1 cellular context compared by ENCODE assay signal in the genomic region with DNA sequence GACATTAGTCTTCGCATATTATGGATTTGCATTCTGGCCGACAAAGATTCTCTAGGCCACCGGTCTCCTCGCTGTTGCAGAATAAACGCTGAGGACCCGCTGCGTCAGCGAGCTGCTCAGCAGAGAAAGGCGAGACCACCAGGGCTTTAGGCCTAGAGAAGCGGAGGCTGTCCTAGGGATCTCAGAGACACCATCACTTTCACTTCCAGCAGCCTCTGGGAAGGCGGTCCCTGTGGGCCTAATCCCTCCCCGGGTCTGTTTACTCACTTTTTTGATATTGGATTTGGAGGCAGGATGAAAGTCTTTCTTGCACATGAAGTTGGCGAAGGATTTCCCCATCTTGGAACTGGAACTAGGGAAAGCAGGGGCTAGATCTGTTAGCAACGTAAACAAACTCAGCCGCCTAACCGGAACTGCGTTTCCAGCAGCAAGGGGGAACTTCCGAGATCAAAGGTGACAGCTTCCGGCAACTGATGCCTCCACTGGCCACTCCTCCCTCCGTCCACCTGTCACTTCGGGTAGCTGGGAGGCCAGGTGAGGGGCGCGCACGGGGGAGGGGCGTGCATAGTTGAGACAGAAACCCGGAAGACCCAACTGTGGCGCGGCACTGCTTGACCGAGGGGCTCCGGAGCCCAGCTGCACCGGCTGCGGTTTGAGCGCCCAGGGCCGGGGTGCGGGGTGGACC.
TF ChIP-seq lines count a peak whose summit lies in the region.

A gene with protein sequence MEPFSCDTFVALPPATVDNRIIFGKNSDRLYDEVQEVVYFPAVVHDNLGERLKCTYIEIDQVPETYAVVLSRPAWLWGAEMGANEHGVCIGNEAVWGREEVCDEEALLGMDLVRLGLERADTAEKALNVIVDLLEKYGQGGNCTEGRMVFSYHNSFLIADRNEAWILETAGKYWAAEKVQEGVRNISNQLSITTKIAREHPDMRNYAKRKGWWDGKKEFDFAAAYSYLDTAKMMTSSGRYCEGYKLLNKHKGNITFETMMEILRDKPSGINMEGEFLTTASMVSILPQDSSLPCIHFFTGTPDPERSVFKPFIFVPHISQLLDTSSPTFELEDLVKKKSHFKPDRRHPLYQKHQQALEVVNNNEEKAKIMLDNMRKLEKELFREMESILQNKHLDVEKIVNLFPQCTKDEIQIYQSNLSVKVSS (plus strand): TSS at position 447 of the 685 bp plus-strand sequence. CDS start 2,554 bp downstream, outside the sequence.

TF ChIP-seq in K562, 482 proteins besides CTCF, POLR2A, EP300 and RAD21 (continued from another document and continues in another):
- TF ChIP-seq, protein P1, sequence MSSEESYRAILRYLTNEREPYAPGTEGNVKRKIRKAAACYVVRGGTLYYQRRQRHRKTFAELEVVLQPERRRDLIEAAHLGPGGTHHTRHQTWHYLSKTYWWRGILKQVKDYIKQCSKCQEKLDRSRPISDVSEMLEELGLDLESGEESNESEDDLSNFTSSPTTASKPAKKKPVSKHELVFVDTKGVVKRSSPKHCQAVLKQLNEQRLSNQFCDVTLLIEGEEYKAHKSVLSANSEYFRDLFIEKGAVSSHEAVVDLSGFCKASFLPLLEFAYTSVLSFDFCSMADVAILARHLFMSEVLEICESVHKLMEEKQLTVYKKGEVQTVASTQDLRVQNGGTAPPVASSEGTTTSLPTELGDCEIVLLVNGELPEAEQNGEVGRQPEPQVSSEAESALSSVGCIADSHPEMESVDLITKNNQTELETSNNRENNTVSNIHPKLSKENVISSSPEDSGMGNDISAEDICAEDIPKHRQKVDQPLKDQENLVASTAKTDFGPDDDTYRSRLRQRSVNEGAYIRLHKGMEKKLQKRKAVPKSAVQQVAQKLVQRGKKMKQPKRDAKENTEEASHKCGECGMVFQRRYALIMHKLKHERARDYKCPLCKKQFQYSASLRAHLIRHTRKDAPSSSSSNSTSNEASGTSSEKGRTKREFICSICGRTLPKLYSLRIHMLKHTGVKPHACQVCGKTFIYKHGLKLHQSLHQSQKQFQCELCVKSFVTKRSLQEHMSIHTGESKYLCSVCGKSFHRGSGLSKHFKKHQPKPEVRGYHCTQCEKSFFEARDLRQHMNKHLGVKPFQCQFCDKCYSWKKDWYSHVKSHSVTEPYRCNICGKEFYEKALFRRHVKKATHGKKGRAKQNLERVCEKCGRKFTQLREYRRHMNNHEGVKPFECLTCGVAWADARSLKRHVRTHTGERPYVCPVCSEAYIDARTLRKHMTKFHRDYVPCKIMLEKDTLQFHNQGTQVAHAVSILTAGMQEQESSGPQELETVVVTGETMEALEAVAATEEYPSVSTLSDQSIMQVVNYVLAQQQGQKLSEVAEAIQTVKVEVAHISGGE (CRISPR knock-in tag; IDR thresholded peaks at IDR 0.05) = peak in 1 of 3 experiments; percentile 87; a peak in 2 of 6 replicates
- TF ChIP-seq RBBP5 (IDR thresholded peaks at IDR 0.05; ENCODE audit: borderline replicate concordance, insufficient read depth, low read length, poor library complexity, severe bottlenecking) = peak; percentile 98
- TF ChIP-seq, protein P2, sequence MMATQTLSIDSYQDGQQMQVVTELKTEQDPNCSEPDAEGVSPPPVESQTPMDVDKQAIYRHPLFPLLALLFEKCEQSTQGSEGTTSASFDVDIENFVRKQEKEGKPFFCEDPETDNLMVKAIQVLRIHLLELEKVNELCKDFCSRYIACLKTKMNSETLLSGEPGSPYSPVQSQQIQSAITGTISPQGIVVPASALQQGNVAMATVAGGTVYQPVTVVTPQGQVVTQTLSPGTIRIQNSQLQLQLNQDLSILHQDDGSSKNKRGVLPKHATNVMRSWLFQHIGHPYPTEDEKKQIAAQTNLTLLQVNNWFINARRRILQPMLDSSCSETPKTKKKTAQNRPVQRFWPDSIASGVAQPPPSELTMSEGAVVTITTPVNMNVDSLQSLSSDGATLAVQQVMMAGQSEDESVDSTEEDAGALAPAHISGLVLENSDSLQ (IDR thresholded peaks at IDR 0.05) = peak; percentile 90
- TF ChIP-seq EWSR1 (IDR thresholded peaks at IDR 0.05; ENCODE audit: borderline replicate concordance, low read depth, partially characterized antibody) = no peak
- TF ChIP-seq RBM25 (IDR thresholded peaks at IDR 0.05; ENCODE audit: low read depth, low read length, severe bottlenecking) = no peak
- no peak for TF ChIP-seq ZBTB1 (CRISPR knock-in tag; IDR thresholded peaks at IDR 0.05; ENCODE audit: borderline replicate concordance, low read depth)
- peak; percentile 32 for TF ChIP-seq NUFIP1 (IDR thresholded peaks at IDR 0.05; ENCODE audit: partially characterized antibody)
- TF ChIP-seq TFAM (CRISPR knock-in tag; conservative IDR thresholded peaks at IDR 0.05) = no peak
- no peak for TF ChIP-seq HMG20B (CRISPR knock-in tag; IDR thresholded peaks at IDR 0.05)
- no peak for TF ChIP-seq KLF16 (IDR thresholded peaks at IDR 0.05)
- no peak for TF ChIP-seq ZKSCAN8 (CRISPR knock-in tag; IDR thresholded peaks at IDR 0.05)
- no peak for TF ChIP-seq ZNF695 (CRISPR knock-in tag; IDR thresholded peaks at IDR 0.05)
- no peak for TF ChIP-seq YBX1 (IDR thresholded peaks at IDR 0.05)
- peak in 1 of 2 experiments; percentile 92; a peak in 1 of 4 replicates for TF ChIP-seq KDM4B (IDR thresholded peaks at IDR 0.05; ENCODE audit: borderline replicate concordance in 2 of 2, low read depth in 1 of 2)
- TF ChIP-seq SRF (CRISPR knock-in tag; IDR thresholded peaks at IDR 0.05) = 0 out of 4 replicates have a peak, but pooled peaks of 1 of the 2 experiments have one; percentile 32
- TF ChIP-seq ZC3H4 (CRISPR knock-in tag; IDR thresholded peaks at IDR 0.05; ENCODE audit: borderline replicate concordance) = no peak
- no peak for TF ChIP-seq ZNF165 (CRISPR knock-in tag; IDR thresholded peaks at IDR 0.05; ENCODE audit: borderline replicate concordance)
- TF ChIP-seq KLF6 (CRISPR knock-in tag; IDR thresholded peaks at IDR 0.05; ENCODE audit: borderline replicate concordance) = no peak
- no peak for TF ChIP-seq TRIM24 (IDR thresholded peaks at IDR 0.05)
- TF ChIP-seq ZNF431 (CRISPR knock-in tag; IDR thresholded peaks at IDR 0.05) = no peak
- 0 out of 2 replicates have a peak, but pooled peaks have one; percentile 24 for TF ChIP-seq KLF13 (tag; IDR thresholded peaks at IDR 0.05; ENCODE audit: borderline replicate concordance, low read depth)
- TF ChIP-seq SMAD2 (IDR thresholded peaks at IDR 0.05; ENCODE audit: low read depth, low read length) = no peak
- no peak for TF ChIP-seq PPARD (CRISPR knock-in tag; IDR thresholded peaks at IDR 0.05)
- TF ChIP-seq, protein P3, sequence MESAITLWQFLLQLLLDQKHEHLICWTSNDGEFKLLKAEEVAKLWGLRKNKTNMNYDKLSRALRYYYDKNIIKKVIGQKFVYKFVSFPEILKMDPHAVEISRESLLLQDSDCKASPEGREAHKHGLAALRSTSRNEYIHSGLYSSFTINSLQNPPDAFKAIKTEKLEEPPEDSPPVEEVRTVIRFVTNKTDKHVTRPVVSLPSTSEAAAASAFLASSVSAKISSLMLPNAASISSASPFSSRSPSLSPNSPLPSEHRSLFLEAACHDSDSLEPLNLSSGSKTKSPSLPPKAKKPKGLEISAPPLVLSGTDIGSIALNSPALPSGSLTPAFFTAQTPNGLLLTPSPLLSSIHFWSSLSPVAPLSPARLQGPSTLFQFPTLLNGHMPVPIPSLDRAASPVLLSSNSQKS (CRISPR knock-in tag; IDR thresholded peaks at IDR 0.05) = no peak
- TF ChIP-seq ETV1 (tag; conservative IDR thresholded peaks at IDR 0.05; ENCODE audit: low read depth) = peak; percentile 63
- TF ChIP-seq L3MBTL2 (IDR thresholded peaks at IDR 0.05) = peak; percentile 77
- TF ChIP-seq, protein P4, sequence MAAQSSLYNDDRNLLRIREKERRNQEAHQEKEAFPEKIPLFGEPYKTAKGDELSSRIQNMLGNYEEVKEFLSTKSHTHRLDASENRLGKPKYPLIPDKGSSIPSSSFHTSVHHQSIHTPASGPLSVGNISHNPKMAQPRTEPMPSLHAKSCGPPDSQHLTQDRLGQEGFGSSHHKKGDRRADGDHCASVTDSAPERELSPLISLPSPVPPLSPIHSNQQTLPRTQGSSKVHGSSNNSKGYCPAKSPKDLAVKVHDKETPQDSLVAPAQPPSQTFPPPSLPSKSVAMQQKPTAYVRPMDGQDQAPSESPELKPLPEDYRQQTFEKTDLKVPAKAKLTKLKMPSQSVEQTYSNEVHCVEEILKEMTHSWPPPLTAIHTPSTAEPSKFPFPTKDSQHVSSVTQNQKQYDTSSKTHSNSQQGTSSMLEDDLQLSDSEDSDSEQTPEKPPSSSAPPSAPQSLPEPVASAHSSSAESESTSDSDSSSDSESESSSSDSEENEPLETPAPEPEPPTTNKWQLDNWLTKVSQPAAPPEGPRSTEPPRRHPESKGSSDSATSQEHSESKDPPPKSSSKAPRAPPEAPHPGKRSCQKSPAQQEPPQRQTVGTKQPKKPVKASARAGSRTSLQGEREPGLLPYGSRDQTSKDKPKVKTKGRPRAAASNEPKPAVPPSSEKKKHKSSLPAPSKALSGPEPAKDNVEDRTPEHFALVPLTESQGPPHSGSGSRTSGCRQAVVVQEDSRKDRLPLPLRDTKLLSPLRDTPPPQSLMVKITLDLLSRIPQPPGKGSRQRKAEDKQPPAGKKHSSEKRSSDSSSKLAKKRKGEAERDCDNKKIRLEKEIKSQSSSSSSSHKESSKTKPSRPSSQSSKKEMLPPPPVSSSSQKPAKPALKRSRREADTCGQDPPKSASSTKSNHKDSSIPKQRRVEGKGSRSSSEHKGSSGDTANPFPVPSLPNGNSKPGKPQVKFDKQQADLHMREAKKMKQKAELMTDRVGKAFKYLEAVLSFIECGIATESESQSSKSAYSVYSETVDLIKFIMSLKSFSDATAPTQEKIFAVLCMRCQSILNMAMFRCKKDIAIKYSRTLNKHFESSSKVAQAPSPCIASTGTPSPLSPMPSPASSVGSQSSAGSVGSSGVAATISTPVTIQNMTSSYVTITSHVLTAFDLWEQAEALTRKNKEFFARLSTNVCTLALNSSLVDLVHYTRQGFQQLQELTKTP (IDR thresholded peaks at IDR 0.05; ENCODE audit: low read depth in 1 of 2, partially characterized antibody in 2 of 2) = peak; percentile 26 to 73
- no peak for TF ChIP-seq FUS (optimal IDR thresholded peaks at IDR 0.05; ENCODE audit: low read depth, low read length)
- no peak for TF ChIP-seq TAF1 (IDR thresholded peaks at IDR 0.05; ENCODE audit: control insufficient read depth, extremely low read depth, insufficient read depth, low read length, severe bottlenecking)
- peak; percentile 55 for TF ChIP-seq HMGN3 (IDR thresholded peaks at IDR 0.05; ENCODE audit: borderline replicate concordance, extremely low read depth, insufficient read length, low read depth, low read length)
- TF ChIP-seq, protein P5, sequence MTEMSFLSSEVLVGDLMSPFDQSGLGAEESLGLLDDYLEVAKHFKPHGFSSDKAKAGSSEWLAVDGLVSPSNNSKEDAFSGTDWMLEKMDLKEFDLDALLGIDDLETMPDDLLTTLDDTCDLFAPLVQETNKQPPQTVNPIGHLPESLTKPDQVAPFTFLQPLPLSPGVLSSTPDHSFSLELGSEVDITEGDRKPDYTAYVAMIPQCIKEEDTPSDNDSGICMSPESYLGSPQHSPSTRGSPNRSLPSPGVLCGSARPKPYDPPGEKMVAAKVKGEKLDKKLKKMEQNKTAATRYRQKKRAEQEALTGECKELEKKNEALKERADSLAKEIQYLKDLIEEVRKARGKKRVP (CRISPR knock-in tag; IDR thresholded peaks at IDR 0.05) = 0 out of 2 replicates have a peak, but pooled peaks have one; percentile 18
- TF ChIP-seq ESRRB (CRISPR knock-in tag; IDR thresholded peaks at IDR 0.05; ENCODE audit: borderline replicate concordance) = no peak
- no peak for TF ChIP-seq WHSC1 (IDR thresholded peaks at IDR 0.05; ENCODE audit: low read length)
- TF ChIP-seq, protein P6, sequence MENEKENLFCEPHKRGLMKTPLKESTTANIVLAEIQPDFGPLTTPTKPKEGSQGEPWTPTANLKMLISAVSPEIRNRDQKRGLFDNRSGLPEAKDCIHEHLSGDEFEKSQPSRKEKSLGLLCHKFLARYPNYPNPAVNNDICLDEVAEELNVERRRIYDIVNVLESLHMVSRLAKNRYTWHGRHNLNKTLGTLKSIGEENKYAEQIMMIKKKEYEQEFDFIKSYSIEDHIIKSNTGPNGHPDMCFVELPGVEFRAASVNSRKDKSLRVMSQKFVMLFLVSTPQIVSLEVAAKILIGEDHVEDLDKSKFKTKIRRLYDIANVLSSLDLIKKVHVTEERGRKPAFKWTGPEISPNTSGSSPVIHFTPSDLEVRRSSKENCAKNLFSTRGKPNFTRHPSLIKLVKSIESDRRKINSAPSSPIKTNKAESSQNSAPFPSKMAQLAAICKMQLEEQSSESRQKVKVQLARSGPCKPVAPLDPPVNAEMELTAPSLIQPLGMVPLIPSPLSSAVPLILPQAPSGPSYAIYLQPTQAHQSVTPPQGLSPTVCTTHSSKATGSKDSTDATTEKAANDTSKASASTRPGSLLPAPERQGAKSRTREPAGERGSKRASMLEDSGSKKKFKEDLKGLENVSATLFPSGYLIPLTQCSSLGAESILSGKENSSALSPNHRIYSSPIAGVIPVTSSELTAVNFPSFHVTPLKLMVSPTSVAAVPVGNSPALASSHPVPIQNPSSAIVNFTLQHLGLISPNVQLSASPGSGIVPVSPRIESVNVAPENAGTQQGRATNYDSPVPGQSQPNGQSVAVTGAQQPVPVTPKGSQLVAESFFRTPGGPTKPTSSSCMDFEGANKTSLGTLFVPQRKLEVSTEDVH (IDR thresholded peaks at IDR 0.05; ENCODE audit: low read depth, partially characterized antibody) = peak; percentile 94
- no peak for TF ChIP-seq U2AF1 (optimal IDR thresholded peaks at IDR 0.05; ENCODE audit: low read depth, low read length)
- no peak for TF ChIP-seq ATF1 (CRISPR knock-in tag; IDR thresholded peaks at IDR 0.05)
- peak; percentile 95 for TF ChIP-seq ATF1 (tag; IDR thresholded peaks at IDR 0.05)
- TF ChIP-seq FOXA3 (CRISPR knock-in tag; conservative IDR thresholded peaks at IDR 0.05 in 1 of 2, IDR thresholded peaks at IDR 0.05 in 1 of 2) = peak; percentile 39 to 62; a peak in 2 of 4 replicates
- TF ChIP-seq, protein P7, sequence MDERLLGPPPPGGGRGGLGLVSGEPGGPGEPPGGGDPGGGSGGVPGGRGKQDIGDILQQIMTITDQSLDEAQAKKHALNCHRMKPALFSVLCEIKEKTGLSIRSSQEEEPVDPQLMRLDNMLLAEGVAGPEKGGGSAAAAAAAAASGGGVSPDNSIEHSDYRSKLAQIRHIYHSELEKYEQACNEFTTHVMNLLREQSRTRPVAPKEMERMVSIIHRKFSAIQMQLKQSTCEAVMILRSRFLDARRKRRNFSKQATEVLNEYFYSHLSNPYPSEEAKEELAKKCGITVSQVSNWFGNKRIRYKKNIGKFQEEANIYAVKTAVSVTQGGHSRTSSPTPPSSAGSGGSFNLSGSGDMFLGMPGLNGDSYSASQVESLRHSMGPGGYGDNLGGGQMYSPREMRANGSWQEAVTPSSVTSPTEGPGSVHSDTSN (CRISPR knock-in tag; IDR thresholded peaks at IDR 0.05; ENCODE audit: low read depth) = peak; percentile 36; the same call in 1 of the 2 replicates
- TF ChIP-seq, protein P7 (tag; conservative IDR thresholded peaks at IDR 0.05; ENCODE audit: low read depth) = peak; percentile 58
- no peak for TF ChIP-seq POLR3G (IDR thresholded peaks at IDR 0.05; ENCODE audit: extremely low read depth, insufficient read length, insufficient replicate concordance)
- no peak for TF ChIP-seq MAFK (IDR thresholded peaks at IDR 0.05; ENCODE audit: low read length)
- no peak for TF ChIP-seq TCF3 (CRISPR knock-in tag; IDR thresholded peaks at IDR 0.05)
- no peak for TF ChIP-seq BRCA1 (IDR thresholded peaks at IDR 0.05)
- no peak for TF ChIP-seq BRCA1 (CRISPR knock-in tag; IDR thresholded peaks at IDR 0.05)
